Comparison of ENCODE assay signal across 10 cellular contexts in the genomic region with DNA sequence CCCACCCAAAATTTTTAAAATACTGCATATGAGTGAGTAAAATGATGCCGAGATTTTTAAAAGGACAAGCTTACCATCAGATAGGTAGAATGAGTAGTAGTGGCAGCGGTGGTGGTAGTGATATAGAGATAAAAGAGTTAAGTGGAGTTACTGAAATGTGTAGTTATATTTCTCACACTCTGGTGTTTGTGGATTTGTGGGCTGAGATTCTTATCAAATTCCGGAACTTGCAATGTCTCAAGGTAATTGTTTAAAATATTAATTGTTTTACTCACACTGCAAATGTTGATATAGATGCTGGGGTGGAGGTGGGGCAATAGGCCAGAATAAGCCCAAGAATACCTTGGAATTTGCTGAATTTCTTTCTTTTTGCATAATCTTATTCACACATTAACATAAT. TPM values are rescaled to one million over a fixed set of nuclear protein-coding genes. Genes with fewer than 3 reads are reported as not detected.
A peak's percentile ranks its signal among the peaks of the same experiment; 100 is the strongest.
DNase-seq lines count a peak whose midpoint lies in the region; ATAC-seq and TF ChIP-seq lines count a peak whose summit lies in the region.
"Had no signal": no experiment of that assay in that cellular context is flagged by ENCODE, and none has a peak within 500 bp of the region (broad histone marks: within the 10 kb centered on the region; RNA-seq: fewer than 3 reads in every experiment).

No MANE protein-coding gene starts in this region.

- H4K20me1 ChIP-seq in neural progenitor cell (ENCODE audit: low read depth) = no peaks in the 10 kb centered on the region

- no peak for TF ChIP-seq EP300 in ovary (IDR thresholded peaks at IDR 0.05)

- H3K9me3 Mint-ChIP-seq in activated T-cell treated with anti-CD3 and anti-CD28 coated beads, Interleukin-2, amount 50 U/mL, for 4 hours = no peaks in the 10 kb centered on the region
- H3K9me3 Mint-ChIP-seq in stimulated activated effector memory CD8-positive, alpha-beta T cell treated with anti-CD3 and anti-CD28 coated beads, Interleukin-12 subunit alpha, Interleukin-12 subunit beta, amount 100 ng/mL, for 72 hours = no peaks in the 10 kb centered on the region
- no peaks in the 10 kb centered on the region for H3K9me3 Mint-ChIP-seq in neural progenitor cell

- no peak for TF ChIP-seq CTCF in neural progenitor cell (IDR thresholded peaks at IDR 0.05)
- TF ChIP-seq CTCF in ovary (IDR thresholded peaks at IDR 0.05) = no peak

- H3K27me3 ChIP-seq in neural progenitor cell = no peaks in the 10 kb centered on the region
- no peaks in the 10 kb centered on the region for H3K27me3 ChIP-seq in ovary

- no peaks in the 10 kb centered on the region for H3K79me2 ChIP-seq in neural progenitor cell (ENCODE audit: low read depth)

- peaks cover 40% of the 10 kb centered on the region for H3K4me1 Mint-ChIP-seq in activated T-cell treated with anti-CD3 and anti-CD28 coated beads, Interleukin-2, amount 50 U/mL, for 4 hours (ENCODE audit: low read depth)
- peaks cover 37% of the 10 kb centered on the region for H3K4me1 Mint-ChIP-seq in T-helper 17 cell
- H3K4me1 Mint-ChIP-seq in stimulated activated effector memory CD8-positive, alpha-beta T cell treated with anti-CD3 and anti-CD28 coated beads, Interleukin-12 subunit alpha, Interleukin-12 subunit beta, amount 100 ng/mL, for 72 hours = peaks cover 27% of the 10 kb centered on the region
- no peaks in the 10 kb centered on the region for H3K4me1 Mint-ChIP-seq in neural progenitor cell

- H3K4me1 ChIP-seq in neural progenitor cell = no peaks in the 10 kb centered on the region
- H3K4me1 ChIP-seq in ovary (ENCODE audit: insufficient read depth) = no peaks in the 10 kb centered on the region

- no peak overlapping the region for H3K4me2 ChIP-seq in neural progenitor cell

- no peaks in the 10 kb centered on the region for H3K36me3 Mint-ChIP-seq in activated T-cell treated with anti-CD3 and anti-CD28 coated beads, Interleukin-2, amount 50 U/mL, for 4 hours (ENCODE audit: insufficient read depth)
- H3K36me3 Mint-ChIP-seq in T-helper 17 cell (ENCODE audit: low read depth) (no peaks in the 10 kb centered on the region), neural progenitor cell (peaks cover under 1% of the 10 kb centered on the region)
- H3K36me3 Mint-ChIP-seq in stimulated activated effector memory CD8-positive, alpha-beta T cell treated with anti-CD3 and anti-CD28 coated beads, Interleukin-12 subunit alpha, Interleukin-12 subunit beta, amount 100 ng/mL, for 72 hours = no peaks in the 10 kb centered on the region

- H3K4me3 ChIP-seq in neural progenitor cell = no peak overlapping the region
- no peak overlapping the region for H3K4me3 ChIP-seq in ovary

- H3K27me3 Mint-ChIP-seq in activated T-cell treated with anti-CD3 and anti-CD28 coated beads, Interleukin-2, amount 50 U/mL, for 4 hours (ENCODE audit: low read depth) = no peaks in the 10 kb centered on the region
- H3K27me3 Mint-ChIP-seq in T-helper 17 cell (no peaks in the 10 kb centered on the region), neural progenitor cell (ENCODE audit: insufficient read depth, low read depth) (no peaks in the 10 kb centered on the region)

- no peaks in the 10 kb centered on the region for H3K36me3 ChIP-seq in neural progenitor cell
- H3K36me3 ChIP-seq in ovary = no peaks in the 10 kb centered on the region

- ATAC-seq in activated T-cell treated with anti-CD3 and anti-CD28 coated beads, Interleukin-2, amount 50 U/mL, for 4 hours = peak; percentile 86 to 90
- peak; percentile 54 for ATAC-seq in HG02885 (IDR thresholded peaks at IDR 0.05; ENCODE audit: poor library complexity, unreplicated experiment)
- ATAC-seq in T-helper 17 cell = peak; percentile 91
- peak; percentile 97 for ATAC-seq in stimulated activated effector memory CD8-positive, alpha-beta T cell treated with anti-CD3 and anti-CD28 coated beads, Interleukin-12 subunit alpha, Interleukin-12 subunit beta, amount 100 ng/mL, for 72 hours
- no peak for ATAC-seq in left lobe of liver

- TF ChIP-seq POLR2A in ovary (IDR thresholded peaks at IDR 0.05) = no peak

- WGBS in ovary, 3 donors = 71 to 81% (median 78%) methylated on average over 3 of the region's 3 CpGs

- H3K27ac ChIP-seq in neural progenitor cell = no peak overlapping the region
- no peak overlapping the region for H3K27ac ChIP-seq in ovary

- H2AFZ ChIP-seq in neural progenitor cell (replicated peaks) = no peak overlapping the region

- no peaks in the 10 kb centered on the region for H3K9me3 ChIP-seq in T-helper 17 cell (ENCODE audit: control insufficient read depth, low read length, poor library complexity, severe bottlenecking)
- H3K9me3 ChIP-seq in neural progenitor cell (ENCODE audit: low read depth) = no peaks in the 10 kb centered on the region
- no peaks in the 10 kb centered on the region for H3K9me3 ChIP-seq in ovary

- peak overlapping the region; percentile 43 for H3K4me3 Mint-ChIP-seq in activated T-cell treated with anti-CD3 and anti-CD28 coated beads, Interleukin-2, amount 50 U/mL, for 4 hours
- H3K4me3 Mint-ChIP-seq in T-helper 17 cell = peak overlapping the region; percentile 84
- H3K4me3 Mint-ChIP-seq in stimulated activated effector memory CD8-positive, alpha-beta T cell treated with anti-CD3 and anti-CD28 coated beads, Interleukin-12 subunit alpha, Interleukin-12 subunit beta, amount 100 ng/mL, for 72 hours = peak overlapping the region; percentile 44
- no peak overlapping the region for H3K4me3 Mint-ChIP-seq in neural progenitor cell

- H3K27ac Mint-ChIP-seq in T-helper 17 cell (peak overlapping the region; percentile 71), neural progenitor cell (no peak overlapping the region)
- H3K27ac Mint-ChIP-seq in stimulated activated effector memory CD8-positive, alpha-beta T cell treated with anti-CD3 and anti-CD28 coated beads, Interleukin-12 subunit alpha, Interleukin-12 subunit beta, amount 100 ng/mL, for 72 hours = peak overlapping the region; percentile 66

- no peak overlapping the region for H3K9ac ChIP-seq in neural progenitor cell

- H3F3A ChIP-seq in neural progenitor cell (ENCODE audit: low read depth) = no peaks in the 10 kb centered on the region

- intact Hi-C loops in ovary (cut with DNase I) = no loop called here

- no peak for DNase-seq in activated T-cell treated with anti-CD3 and anti-CD28 coated beads, Interleukin-2, amount 50 U/mL, for 4 hours
- DNase-seq in activated T-cell treated with anti-CD3 and anti-CD28 coated beads for 4 hours = no peak
- no peak for DNase-seq in T-helper 17 cell
- DNase-seq in stimulated activated effector memory CD8-positive, alpha-beta T cell treated with anti-CD3 and anti-CD28 coated beads, Interleukin-12 subunit alpha, Interleukin-12 subunit beta, amount 100 ng/mL, for 72 hours (ENCODE audit: low spot score in 2 of 2) = peak in 1 of 2 donors; percentile 58
- no peak for DNase-seq in left lobe of liver (ENCODE audit: low spot score)
- DNase-seq in neural progenitor cell (ENCODE audit: low spot score) = no peak
- DNase-seq in ovary = no peak
- DNase-seq: GF-D8, NCI-H510A treated with DMSO at 0.1 percent for 48 hours had no signal

RNA-seq across cellular contexts. Expression of a gene that starts 12.8 kb away (rescaled TPM):
- 10 to 100 TPM; 10.6 to 16.5 (median 14.1) TPM for total RNA-seq in activated T-cell treated with anti-CD3 and anti-CD28 coated beads, Interleukin-2, amount 50 U/mL, for 4 hours
- total RNA-seq in T-helper 17 cell (10 to 100 TPM; 45.3 to 51.3 TPM), left lobe of liver (17.4 TPM), neural progenitor cell (ENCODE audit: low replicate concordance) (9.2 and 10.3 TPM in 2 replicates), ovary (10 to 100 TPM; 31.4 to 90.0 (median 39.1) TPM)
- polyA plus RNA-seq in ovary = 10 to 100 TPM; 15.6 to 22.5 TPM
